Comparison of ENCODE assay signal across 8 cellular contexts in genomic region chr11:67429722-67430121, GRCh38. TPM values are rescaled to one million over a fixed set of nuclear protein-coding genes. Genes with fewer than 3 reads are reported as not detected.
DNase-seq lines count a peak whose midpoint lies in the region; ATAC-seq and TF ChIP-seq lines count a peak whose summit lies in the region.
"Had no signal": no experiment of that assay in that cellular context is flagged by ENCODE, and none has a peak within 500 bp of the region (broad histone marks: within the 10 kb centered on the region; RNA-seq: fewer than 3 reads in every experiment).

No MANE protein-coding gene starts in this region.

- 74% methylated on average over 11 of the region's 11 CpGs for WGBS in right cardiac atrium

- DNase-seq in right cardiac atrium (peak in 2 of 3 donors; percentile 55 to 66), right atrium auricular region (ENCODE audit: low spot score) (no peak), epithelial cell of prostate (ENCODE audit: low read depth, low spot score) (no peak), vagina (ENCODE audit: extremely low spot score in 2 of 2) (no peak), AG08395 (ENCODE audit: low spot score) (no peak), GM03348 (ENCODE audit: low spot score) (no peak)
- DNase-seq: NCI-H1930 had no signal

- no peak for TF ChIP-seq CTCF in right atrium auricular region (IDR thresholded peaks at IDR 0.05)
- no peak for TF ChIP-seq CTCF in vagina (IDR thresholded peaks at IDR 0.05)

- H3K36me3 ChIP-seq in right atrium auricular region (peaks cover 42% of the 10 kb centered on the region), vagina (peaks cover 0 to 28% of the 10 kb centered on the region in 2 donors)

- intact Hi-C loops in right cardiac atrium (cut with DNase I), result no loop called here
- intact Hi-C loops in vagina (cut with DNase I), result no loop called here

- TF ChIP-seq POLR2A in vagina (IDR thresholded peaks at IDR 0.05), result no peak

- H3K4me1 ChIP-seq in right cardiac atrium (ENCODE audit: control insufficient read depth, insufficient read depth, low read length), result peaks cover 5% of the 10 kb centered on the region
- H3K4me1 ChIP-seq in right atrium auricular region, result peaks cover 0 to 25% of the 10 kb centered on the region in 2 donors
- peaks cover 30% of the 10 kb centered on the region for H3K4me1 ChIP-seq in vagina

- no peak overlapping the region for H3K4me3 ChIP-seq in right cardiac atrium (ENCODE audit: low read length)
- H3K4me3 ChIP-seq in right atrium auricular region, result no peak overlapping the region
- no peak overlapping the region for H3K4me3 ChIP-seq in vagina

- H3K27me3 ChIP-seq in right cardiac atrium (ENCODE audit: control insufficient read depth, insufficient read depth) (no peaks in the 10 kb centered on the region), right atrium auricular region (no peaks in the 10 kb centered on the region), vagina (no peaks in the 10 kb centered on the region)

- no peak for ATAC-seq in right cardiac atrium

- H3K27ac ChIP-seq in right cardiac atrium (ENCODE audit: low read length), result no peak overlapping the region
- H3K27ac ChIP-seq in right atrium auricular region, result no peak overlapping the region
- peak overlapping the region; percentile 58 for H3K27ac ChIP-seq in epithelial cell of prostate
- peak overlapping the region; percentile 92 for H3K27ac ChIP-seq in vagina

- H3K9me3 ChIP-seq in right cardiac atrium (ENCODE audit: control insufficient read depth, low read length) (no peaks in the 10 kb centered on the region), right atrium auricular region (no peaks in the 10 kb centered on the region), vagina (no peaks in the 10 kb centered on the region)

RNA-seq across cellular contexts. Expression of gene RPS6KB2, which starts 1.4 kb away (rescaled TPM):
- total RNA-seq in right cardiac atrium (10 to 100 TPM; 29.0 to 31.3 (median 29.5) TPM), right atrium auricular region (10 to 100 TPM; 35.5 to 44.6 TPM), vagina (50.6 TPM)
- 39.6 TPM for polyA plus RNA-seq in right cardiac atrium

RNA-seq across cellular contexts. Expression of gene PTPRCAP, which starts 7.8 kb away (rescaled TPM):
- total RNA-seq in right cardiac atrium (1 to 10 TPM; 1.2 to 3.4 (median 1.9) TPM), right atrium auricular region (1 to 10 TPM; 1.9 to 2.8 TPM), vagina (18.2 TPM)
- polyA plus RNA-seq in right cardiac atrium, result 1.6 TPM

RNA-seq across cellular contexts. Expression of gene CORO1B, which starts 13.6 kb away (rescaled TPM):
- total RNA-seq in right cardiac atrium (10 to 100 TPM; 23.5 to 38.2 (median 29.6) TPM), right atrium auricular region (10 to 100 TPM; 16.0 to 25.5 TPM), vagina (70.7 TPM)
- polyA plus RNA-seq in right cardiac atrium, result 20.8 TPM

RNA-seq across cellular contexts. Expression of gene CARNS1, which starts 14.2 kb away (rescaled TPM):
- total RNA-seq in right cardiac atrium, result 10 to 100 TPM in 2 of 4 donors, 1 to 10 TPM in 2; 5.1 to 23.6 (median 9.3) TPM
- 5.2 TPM for polyA plus RNA-seq in right cardiac atrium
- 1 to 10 TPM; 9.7 to 9.9 TPM for total RNA-seq in right atrium auricular region
- total RNA-seq in vagina, result 1.7 TPM

RNA-seq across cellular contexts. Expression of gene GPR152, which starts 22.8 kb away (rescaled TPM):
- not detected for total RNA-seq in right cardiac atrium
- not detected for polyA plus RNA-seq in right cardiac atrium
- not detected for total RNA-seq in right atrium auricular region
- total RNA-seq in vagina, result not detected
- total RNA-seq: lower leg skin had no signal

Comparison
In these comparisons a context has a peak if more than half of its experiments do, and no peak if none do; other contexts are left out.
1. DNase-seq: peak in right cardiac atrium (2 of 3); none in right atrium auricular region (single experiment), epithelial cell of prostate (single experiment), vagina (0 of 2), AG08395 (single experiment) and GM03348 (single experiment).
2. H3K27ac ChIP-seq: peak in epithelial cell of prostate (single experiment) and vagina (single experiment); none in right cardiac atrium (single experiment) and right atrium auricular region (0 of 2).